8 cellular contexts compared by ENCODE assay signal in the genomic region with DNA sequence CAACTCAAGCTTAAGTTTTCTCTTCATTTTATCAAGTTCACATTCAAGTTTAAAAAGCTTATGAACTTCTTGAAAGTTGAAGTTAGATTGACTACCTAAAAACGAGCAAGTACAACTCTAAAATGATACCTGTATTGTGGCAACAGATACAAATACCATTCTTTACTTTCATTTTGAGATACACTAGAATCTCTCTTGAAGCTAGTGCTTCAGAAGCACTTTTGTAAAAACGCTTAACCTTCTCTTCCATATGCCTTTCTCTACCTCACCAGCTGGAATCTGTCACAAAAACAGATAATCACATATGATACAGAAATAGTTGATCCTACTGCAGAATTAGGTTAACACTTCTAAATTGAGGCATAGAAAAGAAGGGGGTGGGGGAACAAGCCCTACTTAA. TPM values are rescaled to one million over a fixed set of nuclear protein-coding genes. Genes with fewer than 3 reads are reported as not detected.
DNase-seq lines count a peak whose midpoint lies in the region; ATAC-seq and TF ChIP-seq lines count a peak whose summit lies in the region.

No MANE protein-coding gene starts in this region.

- H3K27me3 ChIP-seq in DND-41 (ENCODE audit: insufficient read depth, low read length, poor library complexity) (peaks cover 7% of the 10 kb centered on the region), endodermal cell (ENCODE audit: control insufficient read depth, insufficient read depth, low read length, poor library complexity, severe bottlenecking) (no peaks in the 10 kb centered on the region), prostate gland (replicated peaks; ENCODE audit: insufficient read depth) (no peaks in the 10 kb centered on the region)

- TF ChIP-seq POLR2A in NB4 (IDR thresholded peaks at IDR 0.05; ENCODE audit: extremely low read depth, insufficient read length) (no peak), prostate gland (IDR thresholded peaks at IDR 0.05) (no peak)

- H3K9ac ChIP-seq in DND-41 (ENCODE audit: low read depth, low read length) (peak overlapping the region; percentile 84), endodermal cell (ENCODE audit: extremely low read depth, low read length, poor library complexity, severe bottlenecking) (peak overlapping the region; percentile 73)

- no peaks in the 10 kb centered on the region for H3K9me3 ChIP-seq in DND-41 (ENCODE audit: insufficient read depth, low read length, severe bottlenecking)
- H3K9me3 ChIP-seq in endodermal cell (ENCODE audit: control insufficient read depth, low read length): peaks cover 15% of the 10 kb centered on the region
- no peaks in the 10 kb centered on the region for H3K9me3 ChIP-seq in prostate gland

- H3K4me3 Mint-ChIP-seq in endodermal cell: peak overlapping the region; percentile 99

- DNase-seq in DND-41 (no peak), NB4 (ENCODE audit: low read depth) (no peak), endodermal cell (no peak), prostate gland (ENCODE audit: low spot score) (no peak), globus pallidus (ENCODE audit: low spot score) (no peak), dedifferentiated amniotic fluid mesenchymal stem cell (ENCODE audit: extremely low spot score) (no peak), NCI-H1092 (lab: John Stamatoyannopoulos, UW) (no peak)

- H3K79me2 ChIP-seq in DND-41 (ENCODE audit: insufficient read depth, low read length): peaks cover 21% of the 10 kb centered on the region

- peak overlapping the region; percentile 77 for H3K4me2 ChIP-seq in DND-41 (ENCODE audit: insufficient read depth, low read length)

- no peak for ATAC-seq in DND-41 (ENCODE audit: insufficient read depth, low read depth)
- ATAC-seq in GM21526 (IDR thresholded peaks at IDR 0.05; ENCODE audit: low FRiP score, unreplicated experiment): peak; percentile 24

- H3K9me3 Mint-ChIP-seq in endodermal cell: peaks cover 16% of the 10 kb centered on the region

- intact Hi-C loops in prostate gland (cut with DNase I): loop anchor here (5.0 kb wide), 1 partner anchor 110 kb away; the partner anchor contains the start of gene ARPP19

- 50 to 56% methylated on average over 2 of the region's 2 CpGs for WGBS in endodermal cell (ENCODE audit: insufficient coverage in 1 of 2, insufficient read length in 1 of 2), 2 experiments
- WGBS in prostate gland: 0% methylated on average over 2 of the region's 2 CpGs

- H2AFZ ChIP-seq in DND-41 (ENCODE audit: low read depth, low read length): peak overlapping the region; percentile 85

- no peaks in the 10 kb centered on the region for H4K20me1 ChIP-seq in DND-41 (ENCODE audit: insufficient read depth, low read length)

- no peaks in the 10 kb centered on the region for H3K27me3 Mint-ChIP-seq in endodermal cell (ENCODE audit: insufficient read depth)

- H3K27ac Mint-ChIP-seq in endodermal cell: peak overlapping the region; percentile 99

- H3K4me1 ChIP-seq in DND-41 (ENCODE audit: insufficient read depth, low read length): peaks cover 32% of the 10 kb centered on the region
- peaks cover 8% of the 10 kb centered on the region for H3K4me1 ChIP-seq in endodermal cell (ENCODE audit: control insufficient read depth, insufficient read depth, low read length)
- H3K4me1 ChIP-seq in prostate gland (replicated peaks): no peaks in the 10 kb centered on the region

- TF ChIP-seq CTCF in DND-41 (IDR thresholded peaks at IDR 0.05; ENCODE audit: borderline replicate concordance, extremely low read depth, low read length, poor library complexity, severe bottlenecking) (no peak), NB4 (IDR thresholded peaks at IDR 0.05; ENCODE audit: low read depth, low read length) (no peak), endodermal cell (conservative IDR thresholded peaks at IDR 0.05) (no peak), prostate gland (IDR thresholded peaks at IDR 0.05) (no peak)

- H3K4me3 ChIP-seq in DND-41 (ENCODE audit: low read depth in 1 of 2, low read length in 2 of 2) (peak overlapping the region; percentile 83 to 96), NB4 (ENCODE audit: low read depth, low read length) (peak overlapping the region; percentile 72), endodermal cell (ENCODE audit: low read length) (peak overlapping the region; percentile 92), prostate gland (peak overlapping the region; percentile 66 to 73)

- H3K27ac ChIP-seq in DND-41 (ENCODE audit: low read length) (peak overlapping the region; percentile 85), endodermal cell (ENCODE audit: low read depth, low read length) (no peak overlapping the region), prostate gland (peak overlapping the region; percentile 94 to 97)

- peaks cover 16% of the 10 kb centered on the region for H3K36me3 Mint-ChIP-seq in endodermal cell (ENCODE audit: low read depth)

- H3K36me3 ChIP-seq in DND-41 (ENCODE audit: insufficient read depth, low read length): peaks cover 17% of the 10 kb centered on the region
- H3K36me3 ChIP-seq in endodermal cell (ENCODE audit: control insufficient read depth, insufficient read depth, low read length): no peaks in the 10 kb centered on the region
- no peaks in the 10 kb centered on the region for H3K36me3 ChIP-seq in prostate gland

- H3K4me1 Mint-ChIP-seq in endodermal cell: peaks cover 40% of the 10 kb centered on the region

RNA-seq across cellular contexts. Expression of gene ATOSA, which starts 1.6 kb away (rescaled TPM):
- total RNA-seq in endodermal cell (10 to 100 TPM; 18.6 to 27.8 TPM), prostate gland (10 to 100 TPM; 44.3 to 81.6 TPM)
- polyA plus RNA-seq in endodermal cell (2013, experiment 1 of 2): 18.2 TPM
- polyA plus RNA-seq in endodermal cell (2013, experiment 2 of 2): 17.5 TPM
